In the genomic region with DNA sequence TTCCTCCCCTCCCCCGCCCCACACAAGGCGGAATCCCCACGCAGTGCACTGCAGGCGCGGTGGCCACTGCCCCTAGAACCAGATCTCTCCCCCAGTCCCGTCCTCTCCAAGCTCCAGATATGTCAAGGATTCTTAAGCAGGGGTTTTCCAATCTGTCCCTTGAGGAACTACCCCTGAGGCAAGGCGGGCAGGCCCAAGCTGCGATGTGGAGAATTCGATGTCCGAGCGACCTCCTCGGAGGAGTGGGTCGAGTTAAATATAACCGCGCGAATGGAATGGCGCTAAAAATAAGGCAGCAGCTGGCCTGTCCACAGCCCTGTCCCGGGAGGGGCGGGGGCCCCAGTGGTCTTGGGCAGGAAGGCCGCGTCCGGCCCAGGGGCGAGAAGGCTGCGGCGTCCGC, we compare ENCODE assay signal across 10 cellular contexts. TPM values are rescaled to one million over a fixed set of nuclear protein-coding genes. Genes with fewer than 3 reads are reported as not detected.
DNase-seq lines count a peak whose midpoint lies in the region; ATAC-seq and TF ChIP-seq lines count a peak whose summit lies in the region.
"Had no signal": no experiment of that assay in that cellular context is flagged by ENCODE, and none has a peak within 500 bp of the region (broad histone marks: within the 10 kb centered on the region; RNA-seq: fewer than 3 reads in every experiment).

No MANE protein-coding gene starts in this region.

- no peak overlapping the region for H3K9ac ChIP-seq in BLaER1 treated with 17β-estradiol and CSF1 and Interleukin-3, amounts not matched to agents 10 nM and 100 nM
- no peak overlapping the region for H3K9ac ChIP-seq in endodermal cell (ENCODE audit: extremely low read depth, low read length, poor library complexity, severe bottlenecking)

- no peak for DNase-seq in activated T-helper 1 cell treated with anti-CD3 and anti-CD28 coated beads, Interleukin-12 subunit alpha, Interleukin-12 subunit beta, Interleukin-2, Interleukin-4 antibody, amounts not matched to agents 30 ng/mL and 10 ng/mL and 1 ng/mL, durations not matched to agents 14 hours and 24 hours and 36 hours (ENCODE audit: low spot score)
- DNase-seq in naive thymus-derived CD4-positive, alpha-beta T cell, result no peak
- no peak for DNase-seq in central memory CD4-positive, alpha-beta T cell
- DNase-seq in RKO (ENCODE audit: low spot score) (no peak), endodermal cell (no peak), activated gamma-delta T cell treated with Interleukin-2 at 50 U/mL for 16 hours (no peak)
- DNase-seq: cerebellar nuclear complex, tibial artery had no signal

- H3K4me2 ChIP-seq in BLaER1 treated with 17β-estradiol and CSF1 and Interleukin-3, amounts not matched to agents 10 nM and 100 nM, result peak overlapping the region in 2 of 11 experiments; percentile 76 to 77; a peak in 3 of 22 replicates

- H3K27me3 Mint-ChIP-seq in activated T-helper 1 cell treated with anti-CD3 and anti-CD28 coated beads, Interleukin-12 subunit alpha, Interleukin-12 subunit beta, Interleukin-2, Interleukin-4 antibody, amounts not matched to agents 30 ng/mL and 10 ng/mL and 1 ng/mL, durations not matched to agents 14 hours and 24 hours and 36 hours (ENCODE audit: insufficient read depth), result peaks cover 59% of the 10 kb centered on the region
- peaks cover 70 to 77% (median 71%) of the 10 kb centered on the region in 5 donors for H3K27me3 Mint-ChIP-seq in naive thymus-derived CD4-positive, alpha-beta T cell
- H3K27me3 Mint-ChIP-seq in endodermal cell (ENCODE audit: insufficient read depth), result peaks cover 64% of the 10 kb centered on the region

- intact Hi-C loops in activated T-helper 1 cell treated with anti-CD3 and anti-CD28 coated beads, Interleukin-12 subunit alpha, Interleukin-12 subunit beta, Interleukin-2, Interleukin-4 antibody, amounts not matched to agents 30 ng/mL and 10 ng/mL and 1 ng/mL, durations not matched to agents 14 hours and 24 hours and 36 hours (cut with micrococcal nuclease), result loop anchor here (5.0 to 10.0 kb wide), 2 partner anchors 458 to 474 kb away; a partner anchor contains a TSS
- intact Hi-C loops in naive thymus-derived CD4-positive, alpha-beta T cell (cut with micrococcal nuclease), result loop anchor here in 1 of 2 donors (2.0 kb wide), 1 partner anchor 220 kb away; no protein-coding TSS in a partner anchor

- H3K9me3 Mint-ChIP-seq in activated T-helper 1 cell treated with anti-CD3 and anti-CD28 coated beads, Interleukin-12 subunit alpha, Interleukin-12 subunit beta, Interleukin-2, Interleukin-4 antibody, amounts not matched to agents 30 ng/mL and 10 ng/mL and 1 ng/mL, durations not matched to agents 14 hours and 24 hours and 36 hours, result peaks cover 11% of the 10 kb centered on the region
- H3K9me3 Mint-ChIP-seq in naive thymus-derived CD4-positive, alpha-beta T cell, result peaks cover 3 to 47% (median 22%) of the 10 kb centered on the region in 11 donors
- no peaks in the 10 kb centered on the region for H3K9me3 Mint-ChIP-seq in endodermal cell

- CTCF ChIA-PET in HEK293 (lab: Yijun Ruan, JAX), result interaction anchor here (0.7 to 3.7 kb wide), 3 partner anchors 10 to 481 kb away, joined by 3 to 25 read pairs (median 5); no protein-coding TSS in a partner anchor
- CTCF ChIA-PET in naive thymus-derived CD4-positive, alpha-beta T cell (lab: Charles Lee), result no interaction called here

- no peak for TF ChIP-seq CTCF in HEK293 (tag by site-specific recombination; IDR thresholded peaks at IDR 0.05)
- no peak for TF ChIP-seq CTCF in endodermal cell (conservative IDR thresholded peaks at IDR 0.05)

- H3K4me1 ChIP-seq in BLaER1 treated with 17β-estradiol and CSF1 and Interleukin-3, amounts not matched to agents 10 nM and 100 nM, result peaks cover 0 to 17% (median 4%) of the 10 kb centered on the region in 10 experiments; a peak in 6 of 20 replicates
- H3K4me1 ChIP-seq in HEK293 (ENCODE audit: control insufficient read depth, insufficient read depth, low read length) (peaks cover 7% of the 10 kb centered on the region; the same call in 1 of the 2 replicates), endodermal cell (ENCODE audit: control insufficient read depth, insufficient read depth, low read length) (peaks cover 5% of the 10 kb centered on the region)
- H3K4me1 ChIP-seq in naive thymus-derived CD4-positive, alpha-beta T cell (ENCODE audit: control insufficient read depth in 2 of 2, insufficient read depth in 2 of 2, low read length in 2 of 2), result peaks cover 0 to 2% of the 10 kb centered on the region in 2 donors

- H3K36me3 ChIP-seq in BLaER1 treated with 17β-estradiol and CSF1 and Interleukin-3, amounts not matched to agents 10 nM and 100 nM, result no peaks in the 10 kb centered on the region
- H3K36me3 ChIP-seq in HEK293 (ENCODE audit: control insufficient read depth in 2 of 2, insufficient read depth in 1 of 2, low read length in 2 of 2) (no peaks in the 10 kb centered on the region), endodermal cell (ENCODE audit: control insufficient read depth, insufficient read depth, low read length) (no peaks in the 10 kb centered on the region)
- H3K36me3 ChIP-seq in naive thymus-derived CD4-positive, alpha-beta T cell (ENCODE audit: control insufficient read depth in 2 of 3, insufficient read depth in 3 of 3, low read length in 3 of 3), result no peaks in the 10 kb centered on the region
- H3K36me3 ChIP-seq: tibial artery had no signal

- H3K27ac Mint-ChIP-seq in activated T-helper 1 cell treated with anti-CD3 and anti-CD28 coated beads, Interleukin-12 subunit alpha, Interleukin-12 subunit beta, Interleukin-2, Interleukin-4 antibody, amounts not matched to agents 30 ng/mL and 10 ng/mL and 1 ng/mL, durations not matched to agents 14 hours and 24 hours and 36 hours, result no peak overlapping the region
- H3K27ac Mint-ChIP-seq in naive thymus-derived CD4-positive, alpha-beta T cell, result peak overlapping the region in 2 of 9 donors; percentile 22 to 60
- H3K27ac Mint-ChIP-seq in endodermal cell, result no peak overlapping the region

- no peak overlapping the region for H3K27ac ChIP-seq in BLaER1 treated with 17β-estradiol and CSF1 and Interleukin-3, amounts not matched to agents 10 nM and 100 nM
- peak overlapping the region; percentile 68 for H3K27ac ChIP-seq in HEK293 (ENCODE audit: extremely low read depth, low read depth, low read length)
- H3K27ac ChIP-seq in naive thymus-derived CD4-positive, alpha-beta T cell (ENCODE audit: low read depth, low read length), result no peak overlapping the region
- no peak overlapping the region for H3K27ac ChIP-seq in endodermal cell (ENCODE audit: low read depth, low read length)
- H3K27ac ChIP-seq: tibial artery had no signal

- ATAC-seq in naive thymus-derived CD4-positive, alpha-beta T cell, result no peak

- peak overlapping the region in 8 of 10 experiments; percentile 45 to 69 (median 58); a peak in 7 of 20 replicates for H3K4me3 ChIP-seq in BLaER1 treated with 17β-estradiol and CSF1 and Interleukin-3, amounts not matched to agents 10 nM and 100 nM
- H3K4me3 ChIP-seq in HEK293 (ENCODE audit: low read depth, low read length), result peak overlapping the region; percentile 54
- no peak overlapping the region for H3K4me3 ChIP-seq in naive thymus-derived CD4-positive, alpha-beta T cell (ENCODE audit: low read length)
- H3K4me3 ChIP-seq in endodermal cell (ENCODE audit: low read length), result no peak overlapping the region

- peaks cover 25% of the 10 kb centered on the region for H3K4me1 Mint-ChIP-seq in activated T-helper 1 cell treated with anti-CD3 and anti-CD28 coated beads, Interleukin-12 subunit alpha, Interleukin-12 subunit beta, Interleukin-2, Interleukin-4 antibody, amounts not matched to agents 30 ng/mL and 10 ng/mL and 1 ng/mL, durations not matched to agents 14 hours and 24 hours and 36 hours (ENCODE audit: low read depth)
- H3K4me1 Mint-ChIP-seq in naive thymus-derived CD4-positive, alpha-beta T cell, result peaks cover 3 to 42% (median 30%) of the 10 kb centered on the region in 7 donors
- peaks cover 19% of the 10 kb centered on the region for H3K4me1 Mint-ChIP-seq in endodermal cell

- H3K27me3 ChIP-seq in BLaER1 treated with 17β-estradiol and CSF1 and Interleukin-3, amounts not matched to agents 10 nM and 100 nM, result peaks cover 58 to 69% (median 64%) of the 10 kb centered on the region in 11 experiments
- H3K27me3 ChIP-seq in naive thymus-derived CD4-positive, alpha-beta T cell (ENCODE audit: control insufficient read depth in 2 of 2, insufficient read depth in 2 of 2, low read length in 2 of 2), result peaks cover 18 to 54% of the 10 kb centered on the region in 2 donors
- H3K27me3 ChIP-seq in endodermal cell (ENCODE audit: control insufficient read depth, insufficient read depth, low read length, poor library complexity, severe bottlenecking), result peaks cover 60% of the 10 kb centered on the region

- H4K20me1 ChIP-seq in BLaER1 treated with 17β-estradiol and CSF1 and Interleukin-3, amounts not matched to agents 10 nM and 100 nM, result peaks cover 0 to 19% (median 0%) of the 10 kb centered on the region in 11 experiments; a peak in 7 of 22 replicates

- H3K36me3 Mint-ChIP-seq in activated T-helper 1 cell treated with anti-CD3 and anti-CD28 coated beads, Interleukin-12 subunit alpha, Interleukin-12 subunit beta, Interleukin-2, Interleukin-4 antibody, amounts not matched to agents 30 ng/mL and 10 ng/mL and 1 ng/mL, durations not matched to agents 14 hours and 24 hours and 36 hours (ENCODE audit: low read depth), result peaks cover 6% of the 10 kb centered on the region
- peaks cover 0 to 16% (median 5%) of the 10 kb centered on the region in 5 donors for H3K36me3 Mint-ChIP-seq in naive thymus-derived CD4-positive, alpha-beta T cell
- H3K36me3 Mint-ChIP-seq in endodermal cell (ENCODE audit: low read depth), result no peaks in the 10 kb centered on the region

- WGBS in endodermal cell (ENCODE audit: insufficient coverage in 1 of 2, insufficient read length in 1 of 2), 2 experiments, result 77 to 83% methylated on average over 15 to 26 of the region's 26 CpGs

- peaks cover 42 to 54% (median 52%) of the 10 kb centered on the region in 11 experiments for H3K9me3 ChIP-seq in BLaER1 treated with 17β-estradiol and CSF1 and Interleukin-3, amounts not matched to agents 10 nM and 100 nM (replicated peaks in 1 of 11)
- H3K9me3 ChIP-seq in HEK293 (ENCODE audit: control insufficient read depth, insufficient read depth, low read depth, low read length), result no peaks in the 10 kb centered on the region
- peaks cover 0 to 23% (median 0%) of the 10 kb centered on the region in 3 experiments for H3K9me3 ChIP-seq in naive thymus-derived CD4-positive, alpha-beta T cell (ENCODE audit: control insufficient read depth in 2 of 3, low read length in 3 of 3)
- no peaks in the 10 kb centered on the region for H3K9me3 ChIP-seq in endodermal cell (ENCODE audit: control insufficient read depth, low read length)

- POLR2A ChIA-PET in HEK293 (lab: Yijun Ruan, JAX), result no interaction called here
- POLR2A ChIA-PET in naive thymus-derived CD4-positive, alpha-beta T cell (lab: Charles Lee), result no interaction called here

- H3K4me3 Mint-ChIP-seq in activated T-helper 1 cell treated with anti-CD3 and anti-CD28 coated beads, Interleukin-12 subunit alpha, Interleukin-12 subunit beta, Interleukin-2, Interleukin-4 antibody, amounts not matched to agents 30 ng/mL and 10 ng/mL and 1 ng/mL, durations not matched to agents 14 hours and 24 hours and 36 hours, result peak overlapping the region; percentile 65
- H3K4me3 Mint-ChIP-seq in naive thymus-derived CD4-positive, alpha-beta T cell, result peak overlapping the region in 9 of 10 donors; percentile 24 to 72 (median 62)
- H3K4me3 Mint-ChIP-seq in endodermal cell, result no peak overlapping the region

RNA-seq across cellular contexts. Expression of a gene that starts 5.8 kb away (rescaled TPM):
- not detected in 2 replicates for total RNA-seq in activated T-helper 1 cell treated with anti-CD3 and anti-CD28 coated beads, Interleukin-12 subunit alpha, Interleukin-12 subunit beta, Interleukin-2, Interleukin-4 antibody, amounts not matched to agents 30 ng/mL and 10 ng/mL and 1 ng/mL, durations not matched to agents 14 hours and 24 hours and 36 hours
- not detected for total RNA-seq in naive thymus-derived CD4-positive, alpha-beta T cell
- not detected for polyA plus RNA-seq in naive thymus-derived CD4-positive, alpha-beta T cell
- total RNA-seq in endodermal cell, result 10 to 100 TPM in 1 of 2 donors, under 1 TPM in 1; 0.49 to 14.0 TPM
- polyA plus RNA-seq in endodermal cell (2013, experiment 1 of 2), result 24.0 TPM
- polyA plus RNA-seq in endodermal cell (2013, experiment 2 of 2), result 23.0 TPM

RNA-seq across cellular contexts. Expression of a gene that starts 50.9 kb away (rescaled TPM):
- total RNA-seq in activated T-helper 1 cell treated with anti-CD3 and anti-CD28 coated beads, Interleukin-12 subunit alpha, Interleukin-12 subunit beta, Interleukin-2, Interleukin-4 antibody, amounts not matched to agents 30 ng/mL and 10 ng/mL and 1 ng/mL, durations not matched to agents 14 hours and 24 hours and 36 hours, result 25.8 and 26.9 TPM in 2 replicates
- total RNA-seq in naive thymus-derived CD4-positive, alpha-beta T cell, result 10 to 100 TPM; 16.1 to 29.8 (median 27.3) TPM
- polyA plus RNA-seq in naive thymus-derived CD4-positive, alpha-beta T cell, result 10 to 100 TPM; 21.0 to 25.1 TPM
- total RNA-seq in endodermal cell, result 10 to 100 TPM; 25.9 to 26.9 TPM
- polyA plus RNA-seq in endodermal cell (2013, experiment 1 of 2), result 21.5 TPM
- polyA plus RNA-seq in endodermal cell (2013, experiment 2 of 2), result 18.7 TPM

Comparison
In these comparisons a context has a peak if more than half of its experiments do, and no peak if none do; other contexts are left out.
1. H3K4me3 ChIP-seq: peak in BLaER1 treated with 17β-estradiol and CSF1 and Interleukin-3, amounts not matched to agents 10 nM and 100 nM (8 of 10) and HEK293 (single experiment); none in naive thymus-derived CD4-positive, alpha-beta T cell (single experiment) and endodermal cell (single experiment).